Comparison of ENCODE assay signal across 2 cellular contexts in genomic region chrX:80174925-80175574, GRCh38.
TF ChIP-seq lines count a peak whose summit lies in the region.

No MANE protein-coding gene starts in this region.

TF ChIP-seq in HEK293, 187 proteins besides CTCF, POLR2A, EP300 and RAD21 (continued from another document):
- TF ChIP-seq HIC1 (tag by site-specific recombination; IDR thresholded peaks at IDR 0.05): no peak

TF ChIP-seq in SK-N-SH, 30 proteins besides CTCF, POLR2A, EP300 and RAD21 (continued from another document):
- no peak for TF ChIP-seq RCOR1 (IDR thresholded peaks at IDR 0.05; ENCODE audit: low read length)
- no peak for TF ChIP-seq ELF1 (IDR thresholded peaks at IDR 0.05)
- TF ChIP-seq MXI1 (IDR thresholded peaks at IDR 0.05; ENCODE audit: low read depth, low read length): no peak
- no peak for TF ChIP-seq GATA2 (CRISPR knock-in tag; IDR thresholded peaks at IDR 0.05)
